ENCODE assay signal across 11 cellular contexts in genomic region chr1:12464627-12465056, GRCh38.
DNase-seq lines count a peak whose midpoint lies in the region; ATAC-seq and TF ChIP-seq lines count a peak whose summit lies in the region.
"Had no signal": no experiment of that assay in that cellular context is flagged by ENCODE, and none has a peak within 500 bp of the region (broad histone marks: within the 10 kb centered on the region; RNA-seq: fewer than 3 reads in every experiment).

No MANE protein-coding gene starts in this region.

- peaks cover 21% of the 10 kb centered on the region in 2 experiments for H3K4me1 ChIP-seq in SK-N-SH (ENCODE audit: control insufficient read depth in 1 of 2, insufficient read depth in 2 of 2, low read depth in 1 of 2, low read length in 1 of 2)

- peak overlapping the region; percentile 40 for H3K4me2 ChIP-seq in SK-N-SH
- H3K4me2 ChIP-seq: BLaER1 had no signal

- H2AFZ ChIP-seq in SK-N-SH (ENCODE audit: low read depth): no peak overlapping the region

- TF ChIP-seq RAD21 in SK-N-SH (IDR thresholded peaks at IDR 0.05; ENCODE audit: low read length): no peak

- no peak overlapping the region for H3K4me3 Mint-ChIP-seq in osteocyte (ENCODE audit: unreplicated experiment)
- no peak overlapping the region for H3K4me3 Mint-ChIP-seq in activated CD4-positive, alpha-beta T cell treated with anti-CD3 and anti-CD28 coated beads for 36 hours

- no peak for ATAC-seq in activated CD4-positive, alpha-beta T cell treated with anti-CD3 and anti-CD28 coated beads for 36 hours
- ATAC-seq in HG03135 (IDR thresholded peaks at IDR 0.05; ENCODE audit: unreplicated experiment): no peak

- H3K9me2 ChIP-seq in SK-N-SH: no peaks in the 10 kb centered on the region

- DNase-seq in AG20443 (ENCODE audit: low spot score) (peak; percentile 90), SK-N-SH (no peak), fibroblast of the conjunctiva (ENCODE audit: low read depth) (peak; percentile 93), osteocyte (ENCODE audit: extremely low spot score, unreplicated experiment) (no peak), NCI-H748 treated with DMSO at 0.1 percent for 48 hours (lab: John Stamatoyannopoulos, UW) (no peak), posterior vena cava (ENCODE audit: low spot score) (no peak)
- no peak for DNase-seq in activated CD4-positive, alpha-beta T cell treated with anti-CD3 and anti-CD28 coated beads for 36 hours
- DNase-seq: cortex of kidney, retina had no signal

- 49% methylated on average over 5 of the region's 5 CpGs for WGBS in SK-N-SH (ENCODE audit: low lambda C conversion rate)

- peak; percentile 34 to 85; a peak in 2 of 4 replicates for TF ChIP-seq EP300 in SK-N-SH (IDR thresholded peaks at IDR 0.05; ENCODE audit: borderline replicate concordance in 1 of 2, low read depth in 1 of 2, low read length in 1 of 2)

- H3K9me3 Mint-ChIP-seq in osteocyte (ENCODE audit: unreplicated experiment): no peaks in the 10 kb centered on the region
- H3K9me3 Mint-ChIP-seq in activated CD4-positive, alpha-beta T cell treated with anti-CD3 and anti-CD28 coated beads for 36 hours (ENCODE audit: low read depth): no peaks in the 10 kb centered on the region

- H3K9ac ChIP-seq in SK-N-SH: peak overlapping the region; percentile 1; the same call in 1 of the 2 replicates
- H3K9ac ChIP-seq: BLaER1 had no signal

- H3F3A ChIP-seq in SK-N-SH (replicated peaks; ENCODE audit: insufficient read depth): no peaks in the 10 kb centered on the region

- peaks cover 20% of the 10 kb centered on the region for H3K36me3 Mint-ChIP-seq in osteocyte (ENCODE audit: unreplicated experiment)
- peaks cover 28% of the 10 kb centered on the region for H3K36me3 Mint-ChIP-seq in activated CD4-positive, alpha-beta T cell treated with anti-CD3 and anti-CD28 coated beads for 36 hours (ENCODE audit: low read depth)

- no peaks in the 10 kb centered on the region for H3K27me3 ChIP-seq in SK-N-SH (ENCODE audit: insufficient read depth)
- H3K27me3 ChIP-seq: BLaER1 had no signal

- H3K4me1 Mint-ChIP-seq in osteocyte (ENCODE audit: unreplicated experiment): peaks cover 56% of the 10 kb centered on the region
- peaks cover 26% of the 10 kb centered on the region for H3K4me1 Mint-ChIP-seq in activated CD4-positive, alpha-beta T cell treated with anti-CD3 and anti-CD28 coated beads for 36 hours

- H3K27ac Mint-ChIP-seq in osteocyte (ENCODE audit: unreplicated experiment): peak overlapping the region; percentile 36
- H3K27ac Mint-ChIP-seq in activated CD4-positive, alpha-beta T cell treated with anti-CD3 and anti-CD28 coated beads for 36 hours: no peak overlapping the region

- H3K79me2 ChIP-seq in SK-N-SH (ENCODE audit: insufficient read depth): no peaks in the 10 kb centered on the region

- H3K27me3 Mint-ChIP-seq in osteocyte (ENCODE audit: unreplicated experiment): no peaks in the 10 kb centered on the region
- no peaks in the 10 kb centered on the region for H3K27me3 Mint-ChIP-seq in activated CD4-positive, alpha-beta T cell treated with anti-CD3 and anti-CD28 coated beads for 36 hours

- H3K27ac ChIP-seq in SK-N-SH (ENCODE audit: low read depth in 2 of 2, low read length in 1 of 2): peak overlapping the region; percentile 44 to 86
- H3K27ac ChIP-seq: BLaER1 had no signal

- intact Hi-C loops in activated CD4-positive, alpha-beta T cell treated with anti-CD3 and anti-CD28 coated beads for 36 hours (cut with DNase I, micrococcal nuclease): no loop called here
- intact Hi-C loops in posterior vena cava (cut with DNase I): no loop called here

- TF ChIP-seq CTCF in SK-N-SH (IDR thresholded peaks at IDR 0.05) (no peak), osteocyte (IDR thresholded peaks at IDR 0.05) (no peak)

- H3K9me3 ChIP-seq in SK-N-SH: no peaks in the 10 kb centered on the region
- H3K9me3 ChIP-seq: BLaER1 had no signal

- H3K4me3 ChIP-seq in SK-N-SH (ENCODE audit: low read depth in 2 of 2, low read length in 1 of 2): no peak overlapping the region
- H3K4me3 ChIP-seq: BLaER1 had no signal

- POLR2A ChIA-PET in SK-N-SH (lab: Yijun Ruan, JAX): no interaction called here
- POLR2A ChIA-PET in activated CD4-positive, alpha-beta T cell treated with anti-CD3 and anti-CD28 coated beads for 36 hours (lab: Charles Lee): no interaction called here

- CTCF ChIA-PET in SK-N-SH (lab: Yijun Ruan, JAX): no interaction called here
- CTCF ChIA-PET in activated CD4-positive, alpha-beta T cell treated with anti-CD3 and anti-CD28 coated beads for 36 hours (lab: Charles Lee): no interaction called here

- H4K20me1 ChIP-seq in SK-N-SH (ENCODE audit: insufficient read depth): no peaks in the 10 kb centered on the region
- H4K20me1 ChIP-seq: BLaER1 had no signal

- peaks cover 0 to 3% of the 10 kb centered on the region in 2 experiments for H3K36me3 ChIP-seq in SK-N-SH (replicated peaks in 1 of 2; ENCODE audit: control insufficient read depth in 1 of 2, insufficient read depth in 2 of 2, low read length in 1 of 2)

TF ChIP-seq in SK-N-SH, 30 proteins besides CTCF, POLR2A, EP300 and RAD21 (continues in another document):
- TF ChIP-seq MAX (IDR thresholded peaks at IDR 0.05; ENCODE audit: low read depth) (peak; percentile 79), USF2 (IDR thresholded peaks at IDR 0.05; ENCODE audit: borderline replicate concordance, low read depth, low read length) (no peak), SIN3A (IDR thresholded peaks at IDR 0.05; ENCODE audit: borderline replicate concordance, low read depth, low read length) (no peak; the same call in 1 of the 2 replicates), JUND (IDR thresholded peaks at IDR 0.05) (peak; percentile 58), CHD2 (IDR thresholded peaks at IDR 0.05; ENCODE audit: low read length, partially characterized antibody) (no peak), NRF1 (IDR thresholded peaks at IDR 0.05; ENCODE audit: low read depth, low read length) (no peak), ELF1 (IDR thresholded peaks at IDR 0.05) (no peak), MXI1 (IDR thresholded peaks at IDR 0.05; ENCODE audit: low read depth, low read length) (no peak), PBX3 (IDR thresholded peaks at IDR 0.05) (peak; percentile 31; the same call in 1 of the 2 replicates), FOSL2 (IDR thresholded peaks at IDR 0.05; ENCODE audit: borderline replicate concordance, low read depth) (peak; percentile 41; the same call in 1 of the 2 replicates), RCOR1 (IDR thresholded peaks at IDR 0.05; ENCODE audit: low read length) (no peak), REST (IDR thresholded peaks at IDR 0.05; ENCODE audit: low read depth, low read length) (peak; percentile 28; the same call in 1 of the 2 replicates), NFIC (IDR thresholded peaks at IDR 0.05; ENCODE audit: borderline replicate concordance) (peak; percentile 95), GABPA (IDR thresholded peaks at IDR 0.05; ENCODE audit: low read depth) (no peak), MEF2A (IDR thresholded peaks at IDR 0.05; ENCODE audit: borderline replicate concordance, low read depth) (no peak)

Comparison
In these comparisons a context has a peak if more than half of its experiments do, and no peak if none do; other contexts are left out.
1. DNase-seq: peak in AG20443 (single experiment) and fibroblast of the conjunctiva (single experiment); none in SK-N-SH (single experiment), osteocyte (single experiment), activated CD4-positive, alpha-beta T cell treated with anti-CD3 and anti-CD28 coated beads for 36 hours (single experiment), NCI-H748 treated with DMSO at 0.1 percent for 48 hours (single experiment) and posterior vena cava (single experiment).